Comparison of ENCODE assay signal across 1 cellular context in genomic region chr18:32333781-32334180, GRCh38.
TF ChIP-seq lines count a peak whose summit lies in the region.

No MANE protein-coding gene starts in this region.

TF ChIP-seq in A549, 52 proteins besides CTCF, POLR2A, EP300 and RAD21 (continued from another document):
- TF ChIP-seq, protein P1, sequence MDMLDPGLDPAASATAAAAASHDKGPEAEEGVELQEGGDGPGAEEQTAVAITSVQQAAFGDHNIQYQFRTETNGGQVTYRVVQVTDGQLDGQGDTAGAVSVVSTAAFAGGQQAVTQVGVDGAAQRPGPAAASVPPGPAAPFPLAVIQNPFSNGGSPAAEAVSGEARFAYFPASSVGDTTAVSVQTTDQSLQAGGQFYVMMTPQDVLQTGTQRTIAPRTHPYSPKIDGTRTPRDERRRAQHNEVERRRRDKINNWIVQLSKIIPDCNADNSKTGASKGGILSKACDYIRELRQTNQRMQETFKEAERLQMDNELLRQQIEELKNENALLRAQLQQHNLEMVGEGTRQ (IDR thresholded peaks at IDR 0.05) = no peak
- TF ChIP-seq EHF (CRISPR knock-in tag; IDR thresholded peaks at IDR 0.05) = no peak
- no peak for TF ChIP-seq BHLHE40 (IDR thresholded peaks at IDR 0.05; ENCODE audit: low read depth, low read length)
- TF ChIP-seq, protein P2, sequence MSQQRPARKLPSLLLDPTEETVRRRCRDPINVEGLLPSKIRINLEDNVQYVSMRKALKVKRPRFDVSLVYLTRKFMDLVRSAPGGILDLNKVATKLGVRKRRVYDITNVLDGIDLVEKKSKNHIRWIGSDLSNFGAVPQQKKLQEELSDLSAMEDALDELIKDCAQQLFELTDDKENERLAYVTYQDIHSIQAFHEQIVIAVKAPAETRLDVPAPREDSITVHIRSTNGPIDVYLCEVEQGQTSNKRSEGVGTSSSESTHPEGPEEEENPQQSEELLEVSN (IDR thresholded peaks at IDR 0.05; ENCODE audit: borderline replicate concordance, low read depth) = no peak
- TF ChIP-seq KDM5A (IDR thresholded peaks at IDR 0.05) = no peak
- TF ChIP-seq RARB (CRISPR knock-in tag; IDR thresholded peaks at IDR 0.05) = no peak
- TF ChIP-seq, protein P3, sequence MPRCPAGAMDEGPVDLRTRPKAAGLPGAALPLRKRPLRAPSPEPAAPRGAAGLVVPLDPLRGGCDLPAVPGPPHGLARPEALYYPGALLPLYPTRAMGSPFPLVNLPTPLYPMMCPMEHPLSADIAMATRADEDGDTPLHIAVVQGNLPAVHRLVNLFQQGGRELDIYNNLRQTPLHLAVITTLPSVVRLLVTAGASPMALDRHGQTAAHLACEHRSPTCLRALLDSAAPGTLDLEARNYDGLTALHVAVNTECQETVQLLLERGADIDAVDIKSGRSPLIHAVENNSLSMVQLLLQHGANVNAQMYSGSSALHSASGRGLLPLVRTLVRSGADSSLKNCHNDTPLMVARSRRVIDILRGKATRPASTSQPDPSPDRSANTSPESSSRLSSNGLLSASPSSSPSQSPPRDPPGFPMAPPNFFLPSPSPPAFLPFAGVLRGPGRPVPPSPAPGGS (IDR thresholded peaks at IDR 0.05) = no peak
- no peak for TF ChIP-seq NPAS2 (CRISPR knock-in tag; IDR thresholded peaks at IDR 0.05; ENCODE audit: borderline replicate concordance)
- TF ChIP-seq NFE2L2 (conservative IDR thresholded peaks at IDR 0.05; ENCODE audit: low read length) = no peak
- TF ChIP-seq HDAC2 (IDR thresholded peaks at IDR 0.05) = no peak
- no peak for TF ChIP-seq ZFP36 (IDR thresholded peaks at IDR 0.05; ENCODE audit: borderline replicate concordance, partially characterized antibody)
- TF ChIP-seq FOSB (CRISPR knock-in tag; IDR thresholded peaks at IDR 0.05) = no peak
- no peak for TF ChIP-seq CBX8 (IDR thresholded peaks at IDR 0.05)
